18 cellular contexts compared by ENCODE assay signal in genomic region chr22:20853236-20853660, GRCh38. TPM values are rescaled to one million over a fixed set of nuclear protein-coding genes. Genes with fewer than 3 reads are reported as not detected.
A peak's percentile ranks its signal among the peaks of the same experiment; 100 is the strongest.
DNase-seq lines count a peak whose midpoint lies in the region; ATAC-seq and TF ChIP-seq lines count a peak whose summit lies in the region.
"Had no signal": no experiment of that assay in that cellular context is flagged by ENCODE, and none has a peak within 500 bp of the region (broad histone marks: within the 10 kb centered on the region; RNA-seq: fewer than 3 reads in every experiment).

No MANE protein-coding gene starts in this region.

- no peaks in the 10 kb centered on the region for H3K9me2 ChIP-seq in Loucy (replicated peaks; ENCODE audit: low read depth, low read length)

- H4K20me1 ChIP-seq in Loucy (ENCODE audit: insufficient read depth, low read length, poor library complexity, severe bottlenecking): peaks cover 76% of the 10 kb centered on the region

- no peak overlapping the region for H3K4me3 ChIP-seq in Loucy (ENCODE audit: low read length, poor library complexity, severe bottlenecking)
- H3K4me3 ChIP-seq in SJCRH30: no peak overlapping the region
- H3K4me3 ChIP-seq: Peyer's patch had no signal

- 0 out of 2 replicates have a peak, but pooled peaks cover 2% of the 10 kb centered on the region for H3F3A ChIP-seq in Loucy (ENCODE audit: low read depth)

- ATAC-seq in naive B cell (ENCODE audit: low read depth in 2 of 2) (no peak), HG03521 (IDR thresholded peaks at IDR 0.05; ENCODE audit: unreplicated experiment) (no peak)

- CTCF ChIA-PET in activated CD4-positive, alpha-beta T cell treated with anti-CD3 and anti-CD28 coated beads, Interleukin-2, amount 10 ng/mL, durations not matched to agents 7 days and 5 days (lab: Charles Lee): interaction anchor here (1.0 kb wide), 1 partner anchor 42 kb away, joined by 4 read pairs; no protein-coding TSS in a partner anchor

- H3K27ac ChIP-seq in SJCRH30: no peak overlapping the region
- H3K27ac ChIP-seq: C4-2B, HL-60, Peyer's patch had no signal

- no peak overlapping the region for H3K4me3 Mint-ChIP-seq in activated CD4-positive, alpha-beta T cell treated with anti-CD3 and anti-CD28 coated beads, Interleukin-2, amount 10 ng/mL, durations not matched to agents 7 days and 5 days
- H3K4me3 Mint-ChIP-seq in naive B cell (peak overlapping the region in 3 of 8 donors; percentile 25 to 67 (median 33)), type B pancreatic cell (no peak overlapping the region)

- no peaks in the 10 kb centered on the region for H3K27me3 Mint-ChIP-seq in activated CD4-positive, alpha-beta T cell treated with anti-CD3 and anti-CD28 coated beads, Interleukin-2, amount 10 ng/mL, durations not matched to agents 7 days and 5 days
- H3K27me3 Mint-ChIP-seq in naive B cell (no peaks in the 10 kb centered on the region), type B pancreatic cell (no peaks in the 10 kb centered on the region)

- peak overlapping the region; percentile 36 for H3K4me2 ChIP-seq in Loucy (ENCODE audit: low read depth, low read length, poor library complexity, severe bottlenecking)

- peak overlapping the region; percentile 7 for H3K9ac ChIP-seq in Loucy (ENCODE audit: low read depth, low read length, poor library complexity, severe bottlenecking)

- no peaks in the 10 kb centered on the region for H3K36me3 Mint-ChIP-seq in activated CD4-positive, alpha-beta T cell treated with anti-CD3 and anti-CD28 coated beads, Interleukin-2, amount 10 ng/mL, durations not matched to agents 7 days and 5 days (ENCODE audit: low read depth)
- H3K36me3 Mint-ChIP-seq in naive B cell: no peaks in the 10 kb centered on the region
- H3K36me3 Mint-ChIP-seq in type B pancreatic cell: no peaks in the 10 kb centered on the region

- H3K4me1 ChIP-seq in Loucy (ENCODE audit: insufficient read depth, low read length, poor library complexity, severe bottlenecking) (peaks cover 40% of the 10 kb centered on the region), SJCRH30 (0 out of 2 replicates have a peak, but pooled peaks cover 3% of the 10 kb centered on the region)

- H3K9me3 Mint-ChIP-seq in activated CD4-positive, alpha-beta T cell treated with anti-CD3 and anti-CD28 coated beads, Interleukin-2, amount 10 ng/mL, durations not matched to agents 7 days and 5 days: no peaks in the 10 kb centered on the region
- H3K9me3 Mint-ChIP-seq in naive B cell: no peaks in the 10 kb centered on the region
- H3K9me3 Mint-ChIP-seq in type B pancreatic cell: no peaks in the 10 kb centered on the region

- H3K4me1 Mint-ChIP-seq in activated CD4-positive, alpha-beta T cell treated with anti-CD3 and anti-CD28 coated beads, Interleukin-2, amount 10 ng/mL, durations not matched to agents 7 days and 5 days: peaks cover 36% of the 10 kb centered on the region
- peaks cover 50 to 62% (median 56%) of the 10 kb centered on the region in 3 donors for H3K4me1 Mint-ChIP-seq in naive B cell
- peaks cover 37% of the 10 kb centered on the region for H3K4me1 Mint-ChIP-seq in type B pancreatic cell (ENCODE audit: unreplicated experiment)

- no peaks in the 10 kb centered on the region for H3K36me3 ChIP-seq in Loucy (ENCODE audit: insufficient read depth, low read length)
- no peaks in the 10 kb centered on the region for H3K36me3 ChIP-seq in SJCRH30
- H3K36me3 ChIP-seq: Peyer's patch had no signal

- DNase-seq in activated CD4-positive, alpha-beta T cell treated with anti-CD3 and anti-CD28 coated beads, Interleukin-2, amount 10 ng/mL, durations not matched to agents 7 days and 5 days: no peak
- no peak for DNase-seq in activated CD4-positive, alpha-beta T cell treated with anti-CD3 and anti-CD28 coated beads, Interleukin-2, amount 50 U/mL, for 48 hours
- DNase-seq in naive B cell (no peak), type B pancreatic cell (ENCODE audit: extremely low spot score, unreplicated experiment) (no peak), SJCRH30 (no peak), cerebellar cortex (ENCODE audit: low spot score) (no peak)
- DNase-seq: 8988T, Calu3, KBM-7, NCI-H1048, NCI-H146, NCI-H345, Right ventricle myocardium superior had no signal

- no peak overlapping the region for H2AFZ ChIP-seq in Loucy (ENCODE audit: low read length)

- TF ChIP-seq CTCF in Loucy (conservative IDR thresholded peaks at IDR 0.05; ENCODE audit: low read length): no peak
- TF ChIP-seq CTCF in type B pancreatic cell (conservative IDR thresholded peaks at IDR 0.05): no peak

- no peaks in the 10 kb centered on the region for H3K27me3 ChIP-seq in Loucy (ENCODE audit: insufficient read depth, low read length, poor library complexity, severe bottlenecking)
- H3K27me3 ChIP-seq in SJCRH30: no peaks in the 10 kb centered on the region
- H3K27me3 ChIP-seq: Peyer's patch had no signal

- H3K79me2 ChIP-seq in Loucy (ENCODE audit: insufficient read depth, low read length): peaks cover 97% of the 10 kb centered on the region

- H3K27ac Mint-ChIP-seq in activated CD4-positive, alpha-beta T cell treated with anti-CD3 and anti-CD28 coated beads, Interleukin-2, amount 10 ng/mL, durations not matched to agents 7 days and 5 days: peak overlapping the region; percentile 74
- H3K27ac Mint-ChIP-seq in naive B cell (peak overlapping the region in 4 of 6 donors; percentile 47 to 71 (median 63)), type B pancreatic cell (peak overlapping the region; percentile 30)

- POLR2A ChIA-PET in activated CD4-positive, alpha-beta T cell treated with anti-CD3 and anti-CD28 coated beads, Interleukin-2, amount 10 ng/mL, durations not matched to agents 7 days and 5 days (lab: Charles Lee): no interaction called here

- no peaks in the 10 kb centered on the region for H3K9me3 ChIP-seq in Loucy (ENCODE audit: insufficient read depth, low read depth, low read length)
- no peaks in the 10 kb centered on the region for H3K9me3 ChIP-seq in SJCRH30 (replicated peaks)
- H3K9me3 ChIP-seq: Peyer's patch had no signal

RNA-seq across cellular contexts. Expression of gene PI4KA, which starts 5.4 kb away (rescaled TPM):
- 100 to 1,000 TPM; 103 to 113 TPM for total RNA-seq in activated CD4-positive, alpha-beta T cell treated with anti-CD3 and anti-CD28 coated beads, Interleukin-2, amount 10 ng/mL, durations not matched to agents 7 days and 5 days
- 10 to 100 TPM; 25.6 to 68.3 (median 39.3) TPM for polyA plus RNA-seq in naive B cell (ENCODE audit: low read depth in 6 of 6)
- total RNA-seq in type B pancreatic cell (ENCODE audit: low replicate concordance): 119 and 120 TPM in 2 replicates
- total RNA-seq in SJCRH30 (2014; rRNA removed; shearing (Covaris generic)): 39.6 and 40.5 TPM in 2 replicates

RNA-seq across cellular contexts. Expression of gene SNAP29, which starts 5.6 kb away (rescaled TPM):
- 10 to 100 TPM; 29.6 to 36.0 TPM for total RNA-seq in activated CD4-positive, alpha-beta T cell treated with anti-CD3 and anti-CD28 coated beads, Interleukin-2, amount 10 ng/mL, durations not matched to agents 7 days and 5 days
- 10 to 100 TPM; 15.1 to 24.1 (median 17.1) TPM for polyA plus RNA-seq in naive B cell (ENCODE audit: low read depth in 6 of 6)
- total RNA-seq in type B pancreatic cell (ENCODE audit: low replicate concordance): 19.0 and 20.4 TPM in 2 replicates
- total RNA-seq in SJCRH30 (2014; rRNA removed; shearing (Covaris generic)): 15.5 and 17.7 TPM in 2 replicates
